Comparison of ENCODE assay signal across 10 cellular contexts in genomic region chr17:72614871-72615626, GRCh38.
A peak's percentile ranks its signal among the peaks of the same experiment; 100 is the strongest.
DNase-seq lines count a peak whose midpoint lies in the region; ATAC-seq, FAIRE-seq and TF ChIP-seq lines count a peak whose summit lies in the region.
"Had no signal": no experiment of that assay in that cellular context is flagged by ENCODE, and none has a peak within 500 bp of the region (broad histone marks: within the 10 kb centered on the region; RNA-seq: fewer than 3 reads in every experiment).

No MANE protein-coding gene starts in this region.

- peaks cover 0 to 6% (median 0%) of the 10 kb centered on the region in 3 donors for H3K4me1 ChIP-seq in pancreas
- peaks cover 0 to 3% of the 10 kb centered on the region in 2 donors for H3K4me1 ChIP-seq in naive thymus-derived CD4-positive, alpha-beta T cell (ENCODE audit: control insufficient read depth in 2 of 2, insufficient read depth in 2 of 2, low read length in 2 of 2)

- CTCF ChIA-PET in naive thymus-derived CD4-positive, alpha-beta T cell (lab: Charles Lee), result no interaction called here

- no peak for TF ChIP-seq CTCF in fibroblast of mammary gland (conservative IDR thresholded peaks at IDR 0.05; ENCODE audit: control insufficient read depth, insufficient read depth, low read depth, low read length)
- TF ChIP-seq CTCF in pancreas (IDR thresholded peaks at IDR 0.05), result no peak

- no peak overlapping the region for H3K4me3 ChIP-seq in fibroblast of mammary gland (ENCODE audit: control insufficient read depth, low read depth, low read length)
- H3K4me3 ChIP-seq in pancreas, result no peak overlapping the region
- no peak overlapping the region for H3K4me3 ChIP-seq in naive thymus-derived CD4-positive, alpha-beta T cell (ENCODE audit: low read length)

- H3K27ac Mint-ChIP-seq in naive thymus-derived CD4-positive, alpha-beta T cell, result no peak overlapping the region

- no peaks in the 10 kb centered on the region for H3K36me3 ChIP-seq in pancreas
- no peaks in the 10 kb centered on the region for H3K36me3 ChIP-seq in naive thymus-derived CD4-positive, alpha-beta T cell (ENCODE audit: control insufficient read depth in 2 of 3, insufficient read depth in 3 of 3, low read length in 3 of 3)
- H3K36me3 ChIP-seq: neutrophil had no signal

- 15 to 16% methylated on average over 19 to 20 of the region's 20 CpGs for WGBS in pancreas, 2 donors

- H3K27ac ChIP-seq in pancreas, result peak overlapping the region; percentile 48 to 77 (median 69)
- no peak overlapping the region for H3K27ac ChIP-seq in naive thymus-derived CD4-positive, alpha-beta T cell (ENCODE audit: low read depth, low read length)
- H3K27ac ChIP-seq: neutrophil had no signal

- intact Hi-C loops in pancreas (cut with DNase I), result no loop called here
- intact Hi-C loops in naive thymus-derived CD4-positive, alpha-beta T cell (cut with micrococcal nuclease), result loop anchor here in 1 of 2 donors (10.0 kb wide), 1 partner anchor 50 kb away; no protein-coding TSS in a partner anchor

- ATAC-seq in pancreas, result peak; percentile 71 to 82 (median 80)
- ATAC-seq in GM18861 (IDR thresholded peaks at IDR 0.05; ENCODE audit: unreplicated experiment), result no peak
- ATAC-seq in naive thymus-derived CD4-positive, alpha-beta T cell, result no peak

- H3K9me3 ChIP-seq in pancreas, result no peaks in the 10 kb centered on the region
- H3K9me3 ChIP-seq in naive thymus-derived CD4-positive, alpha-beta T cell (ENCODE audit: control insufficient read depth in 2 of 3, low read length in 3 of 3), result no peaks in the 10 kb centered on the region
- H3K9me3 ChIP-seq: neutrophil had no signal

- H3K4me3 Mint-ChIP-seq in naive thymus-derived CD4-positive, alpha-beta T cell, result peak overlapping the region in 1 of 10 donors; percentile 14

- no peaks in the 10 kb centered on the region for H3K27me3 ChIP-seq in pancreas
- no peaks in the 10 kb centered on the region for H3K27me3 ChIP-seq in naive thymus-derived CD4-positive, alpha-beta T cell (ENCODE audit: control insufficient read depth in 2 of 2, insufficient read depth in 2 of 2, low read length in 2 of 2)

- DNase-seq in GM18507 (ENCODE audit: extremely low spot score, insufficient read length, low read depth) (no peak), LHCN-M2 (ENCODE audit: low read depth) (peak; percentile 95), fibroblast of mammary gland (ENCODE audit: low read depth) (peak; percentile 59), pancreas (peak in 4 of 6 donors; percentile 51 to 69 (median 60)), NCI-H226 (no peak)
- no peak for DNase-seq in stimulated activated CD4-positive, alpha-beta T cell treated with anti-CD3 and anti-CD28 coated beads, Interleukin-1b, Interleukin-23, amount 100 ng/mL, for 48 hours
- DNase-seq in naive thymus-derived CD4-positive, alpha-beta T cell, result no peak
- DNase-seq: NCI-H1436 had no signal

- no peaks in the 10 kb centered on the region for H3K9me3 Mint-ChIP-seq in naive thymus-derived CD4-positive, alpha-beta T cell

- FAIRE-seq in GM18507 (lab: Jason Lieb, UNC) (peak; percentile 50), pancreas (lab: Jason Lieb, UNC) (no peak)

- POLR2A ChIA-PET in naive thymus-derived CD4-positive, alpha-beta T cell (lab: Charles Lee), result no interaction called here

- H3K4me1 Mint-ChIP-seq in naive thymus-derived CD4-positive, alpha-beta T cell, result peaks cover 12 to 25% (median 18%) of the 10 kb centered on the region in 7 donors

- H3K36me3 Mint-ChIP-seq in naive thymus-derived CD4-positive, alpha-beta T cell, result peaks cover 0 to 2% (median 0%) of the 10 kb centered on the region in 5 donors

- peaks cover 18 to 67% (median 31%) of the 10 kb centered on the region in 5 donors for H3K27me3 Mint-ChIP-seq in naive thymus-derived CD4-positive, alpha-beta T cell

Comparison
In these comparisons a context has a peak if more than half of its experiments do, and no peak if none do; other contexts are left out.
1. DNase-seq: peak in LHCN-M2 (single experiment), fibroblast of mammary gland (single experiment) and pancreas (4 of 6); none in GM18507 (single experiment), NCI-H226 (single experiment), stimulated activated CD4-positive, alpha-beta T cell treated with anti-CD3 and anti-CD28 coated beads, Interleukin-1b, Interleukin-23, amount 100 ng/mL, for 48 hours (single experiment) and naive thymus-derived CD4-positive, alpha-beta T cell (0 of 9).
2. ATAC-seq: peak in pancreas (4 of 4); none in GM18861 (single experiment) and naive thymus-derived CD4-positive, alpha-beta T cell (single experiment).